In the genomic region with DNA sequence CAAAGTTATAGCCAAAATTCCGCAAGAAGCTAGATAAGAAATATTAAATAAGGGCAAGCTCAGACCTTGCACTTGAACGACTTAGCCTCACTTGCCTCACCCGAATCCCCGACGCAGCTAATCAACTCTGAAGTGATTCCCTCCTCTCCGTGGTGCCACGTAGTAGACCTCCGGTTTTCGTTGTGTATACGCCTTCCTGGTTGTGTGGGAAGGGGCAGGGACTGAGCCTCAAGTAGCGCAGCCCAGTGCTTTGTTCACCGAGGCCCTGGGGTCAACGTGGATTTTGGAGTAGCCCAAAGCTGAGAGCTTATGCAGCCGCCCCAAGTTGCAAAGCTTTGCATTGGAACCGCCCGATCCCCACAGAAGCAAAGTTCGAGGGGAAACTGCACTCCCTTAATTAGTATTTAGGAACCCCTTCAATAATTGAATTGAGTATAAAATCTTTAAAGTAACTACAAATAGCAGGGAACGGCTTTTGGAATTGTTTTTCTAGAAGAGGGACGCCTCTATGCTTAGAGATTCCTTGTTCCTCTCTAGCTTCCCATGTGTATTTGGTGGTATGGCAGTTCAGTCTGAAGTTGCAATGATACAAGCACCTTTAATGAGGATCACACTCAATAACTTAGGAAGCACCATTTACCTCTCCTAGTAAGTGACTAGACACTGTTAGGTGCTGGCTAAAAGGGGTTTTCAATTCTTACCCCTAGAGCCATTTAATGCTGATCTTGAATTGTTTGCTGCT, we compare ENCODE assay signal across 8 cellular contexts. TPM values are rescaled to one million over a fixed set of nuclear protein-coding genes. Genes with fewer than 3 reads are reported as not detected.
DNase-seq lines count a peak whose midpoint lies in the region; ATAC-seq and TF ChIP-seq lines count a peak whose summit lies in the region.

No MANE protein-coding gene starts in this region.

- ATAC-seq in GM21528 (IDR thresholded peaks at IDR 0.05; ENCODE audit: low FRiP score, unreplicated experiment): no peak

- no peak overlapping the region for H3K27ac Mint-ChIP-seq in CD4-positive, alpha-beta memory T cell

- H3K27me3 Mint-ChIP-seq in CD4-positive, alpha-beta memory T cell: peaks cover 4 to 6% of the 10 kb centered on the region in 2 donors

- no peak overlapping the region for H3K27ac ChIP-seq in CD4-positive, alpha-beta memory T cell (ENCODE audit: low read depth, low read length)
- H3K27ac ChIP-seq in parathyroid adenoma: no peak overlapping the region

- peak overlapping the region; percentile 37 for H3K4me2 ChIP-seq in parathyroid adenoma (ENCODE audit: low read length)

- no peaks in the 10 kb centered on the region for H3K36me3 Mint-ChIP-seq in CD4-positive, alpha-beta memory T cell

- H3K4me3 ChIP-seq in CD4-positive, alpha-beta memory T cell (ENCODE audit: low read length in 2 of 2): no peak overlapping the region
- H3K4me3 ChIP-seq in fibroblast of pulmonary artery (replicated peaks; ENCODE audit: low read depth, low read length) (peak overlapping the region; percentile 70), parathyroid adenoma (ENCODE audit: low read depth, low read length) (no peak overlapping the region)

- CTCF ChIA-PET in CD4-positive, alpha-beta memory T cell (lab: Charles Lee; ENCODE audit: partially characterized antibody): interaction anchor here (1.3 to 2.5 kb wide), 6 partner anchors 10 to 513 kb away, joined by 3 to 30 read pairs (median 4); no protein-coding TSS in a partner anchor

- no peaks in the 10 kb centered on the region for H3K79me2 ChIP-seq in parathyroid adenoma

- H3K9me3 ChIP-seq in CD4-positive, alpha-beta memory T cell (ENCODE audit: control insufficient read depth in 1 of 2, low read length in 2 of 2): no peaks in the 10 kb centered on the region
- H3K9me3 ChIP-seq in parathyroid adenoma (ENCODE audit: control insufficient read depth, low read length): no peaks in the 10 kb centered on the region

- POLR2A ChIA-PET in CD4-positive, alpha-beta memory T cell (lab: Charles Lee; ENCODE audit: partially characterized antibody): no interaction called here

- TF ChIP-seq CTCF in fibroblast of pulmonary artery (IDR thresholded peaks at IDR 0.05; ENCODE audit: low read length, missing control alignments) (no peak), parathyroid adenoma (IDR thresholded peaks at IDR 0.05) (no peak)

- no peaks in the 10 kb centered on the region for H3K9me3 Mint-ChIP-seq in CD4-positive, alpha-beta memory T cell

- H3K27me3 ChIP-seq in CD4-positive, alpha-beta memory T cell (ENCODE audit: insufficient read depth, low read length): no peaks in the 10 kb centered on the region
- H3K27me3 ChIP-seq in parathyroid adenoma (ENCODE audit: control insufficient read depth, insufficient read depth, low read length): no peaks in the 10 kb centered on the region

- no peak for DNase-seq in CD4-positive, alpha-beta memory T cell
- peak; percentile 36 for DNase-seq in NCI-H345 (lab: John Stamatoyannopoulos, UW)
- peak; percentile 52 for DNase-seq in fibroblast of pulmonary artery (ENCODE audit: low read depth)
- no peak for DNase-seq in NCI-H524 treated with DMSO at 0.1 percent for 48 hours (lab: John Stamatoyannopoulos, UW)
- DNase-seq in NCI-H2196 treated with DMSO at 0.1 percent for 48 hours (lab: John Stamatoyannopoulos, UW; ENCODE audit: unreplicated experiment): no peak
- DNase-seq in activated CD4-positive, alpha-beta T cell treated with anti-CD3 and anti-CD28 coated beads, Interleukin-2, amount 50 U/mL, for 1 hour: no peak

- peaks cover 4% of the 10 kb centered on the region for H3K4me1 ChIP-seq in CD4-positive, alpha-beta memory T cell (ENCODE audit: insufficient read depth, low read length)
- no peaks in the 10 kb centered on the region for H3K4me1 ChIP-seq in parathyroid adenoma

- no peaks in the 10 kb centered on the region for H3K36me3 ChIP-seq in CD4-positive, alpha-beta memory T cell (ENCODE audit: insufficient read depth, low read length)
- H3K36me3 ChIP-seq in parathyroid adenoma (ENCODE audit: control insufficient read depth, insufficient read depth, low read length): no peaks in the 10 kb centered on the region

- H3K9ac ChIP-seq in parathyroid adenoma: no peak overlapping the region

- H3K4me1 Mint-ChIP-seq in CD4-positive, alpha-beta memory T cell: peaks cover 7 to 20% (median 12%) of the 10 kb centered on the region in 4 donors

- intact Hi-C loops in CD4-positive, alpha-beta memory T cell (cut with micrococcal nuclease): loop anchor here (2.0 to 10.0 kb wide), 3 partner anchors 20 to 407 kb away; no protein-coding TSS in a partner anchor

- H3K4me3 Mint-ChIP-seq in CD4-positive, alpha-beta memory T cell: peak overlapping the region; percentile 43 to 83 (median 70)

- peak overlapping the region; percentile 58 for H2AFZ ChIP-seq in parathyroid adenoma

RNA-seq across cellular contexts. Expression of a gene that starts 55.7 kb away (rescaled TPM):
- total RNA-seq in CD4-positive, alpha-beta memory T cell: 10 to 100 TPM; 14.5 to 16.2 TPM
- polyA plus RNA-seq in CD4-positive, alpha-beta memory T cell: under 1 TPM in 1 of 2 donors, not detected in 1; 0.26 TPM

Comparison
In these comparisons a context has a peak if more than half of its experiments do, and no peak if none do; other contexts are left out.
1. DNase-seq: peak in NCI-H345 (single experiment) and fibroblast of pulmonary artery (single experiment); none in CD4-positive, alpha-beta memory T cell (0 of 5), NCI-H524 treated with DMSO at 0.1 percent for 48 hours (single experiment), NCI-H2196 treated with DMSO at 0.1 percent for 48 hours (single experiment) and activated CD4-positive, alpha-beta T cell treated with anti-CD3 and anti-CD28 coated beads, Interleukin-2, amount 50 U/mL, for 1 hour (single experiment).